ENCODE assay signal across 1 cellular context in the genomic region with DNA sequence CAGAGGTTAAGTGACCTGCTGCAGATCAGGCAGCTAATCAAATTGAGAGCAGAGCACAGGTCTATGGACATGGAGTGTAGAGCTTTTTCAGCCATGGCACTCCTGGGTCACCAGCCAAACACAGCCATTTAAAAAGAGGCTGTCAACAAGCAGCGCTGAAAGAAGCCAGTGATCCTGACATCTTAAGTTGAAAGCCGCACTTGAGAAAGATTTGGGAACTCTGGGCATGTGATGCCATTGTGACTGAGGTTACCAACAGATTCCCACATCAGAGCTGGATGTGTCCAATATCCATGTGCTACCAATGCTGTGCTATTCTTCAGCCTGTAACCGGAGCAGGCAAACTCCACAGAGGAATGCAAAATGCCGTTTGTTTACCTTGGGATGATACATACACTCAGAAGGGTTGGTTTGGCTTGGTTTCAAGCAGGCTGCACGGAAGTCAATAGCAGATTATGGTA.
TF ChIP-seq lines count a peak whose summit lies in the region.

No MANE protein-coding gene starts in this region.

TF ChIP-seq in SK-N-SH treated with all-trans-retinoic acid at 6 μM for 48 hours, 23 proteins besides CTCF, POLR2A, EP300 and RAD21 (continued from another document):
- TF ChIP-seq, protein P1, sequence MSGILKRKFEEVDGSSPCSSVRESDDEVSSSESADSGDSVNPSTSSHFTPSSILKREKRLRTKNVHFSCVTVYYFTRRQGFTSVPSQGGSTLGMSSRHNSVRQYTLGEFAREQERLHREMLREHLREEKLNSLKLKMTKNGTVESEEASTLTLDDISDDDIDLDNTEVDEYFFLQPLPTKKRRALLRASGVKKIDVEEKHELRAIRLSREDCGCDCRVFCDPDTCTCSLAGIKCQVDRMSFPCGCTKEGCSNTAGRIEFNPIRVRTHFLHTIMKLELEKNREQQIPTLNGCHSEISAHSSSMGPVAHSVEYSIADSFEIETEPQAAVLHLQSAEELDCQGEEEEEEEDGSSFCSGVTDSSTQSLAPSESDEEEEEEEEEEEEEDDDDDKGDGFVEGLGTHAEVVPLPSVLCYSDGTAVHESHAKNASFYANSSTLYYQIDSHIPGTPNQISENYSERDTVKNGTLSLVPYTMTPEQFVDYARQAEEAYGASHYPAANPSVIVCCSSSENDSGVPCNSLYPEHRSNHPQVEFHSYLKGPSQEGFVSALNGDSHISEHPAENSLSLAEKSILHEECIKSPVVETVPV (CRISPR knock-in tag; IDR thresholded peaks at IDR 0.05), result no peak
- TF ChIP-seq ISL1 (CRISPR knock-in tag; IDR thresholded peaks at IDR 0.05), result peak; percentile 49
- peak; percentile 48; the same call in 1 of the 2 replicates for TF ChIP-seq ZFP3 (CRISPR knock-in tag; IDR thresholded peaks at IDR 0.05)
TF ChIP-seq in SK-N-SH treated with all-trans-retinoic acid at 6 μM for 48 hours: peak in this region for 3.
